19 cellular contexts compared by ENCODE assay signal in genomic region chr17:4512156-4513112, GRCh38. TPM values are rescaled to one million over a fixed set of nuclear protein-coding genes. Genes with fewer than 3 reads are reported as not detected.
"Had no signal": no experiment of that assay in that cellular context is flagged by ENCODE, and none has a peak within 500 bp of the region (broad histone marks: within the 10 kb centered on the region; RNA-seq: fewer than 3 reads in every experiment).

No MANE protein-coding gene starts in this region.

- H3K27me3 ChIP-seq: esophagus squamous epithelium, thyroid gland, vagina had no signal

- DNase-seq: activated CD4-positive, alpha-beta T cell treated with anti-CD3 and anti-CD28 coated beads for 1 hour; activated CD4-positive, alpha-beta T cell treated with anti-CD3 and anti-CD28 coated beads, Interleukin-2, amount 50 U/mL, for 48 hours; activated naive CD4-positive, alpha-beta T cell treated with anti-CD3 and anti-CD28 coated beads, Interleukin-2, amount 10 ng/mL, durations not matched to agents 7 days and 5 days; central memory CD4-positive, alpha-beta T cell; effector CD8-positive, alpha-beta T cell; esophagus squamous epithelium; hypothalamus; mesendoderm; stimulated activated CD4-positive, alpha-beta T cell treated with anti-CD3 and anti-CD28 coated beads, Interleukin-12 subunit alpha, Interleukin-12 subunit beta, amount 100 ng/mL, for 4 hours; stimulated activated CD4-positive, alpha-beta T cell treated with anti-CD3 and anti-CD28 coated beads, Interleukin-2, amount 100 ng/mL, for 24 hours; T-cell; thyroid gland had no signal

- H3K9me3 ChIP-seq: esophagus squamous epithelium, thyroid gland, vagina had no signal

- FAIRE-seq: endothelial cell of umbilical vein had no signal

- H3K27ac ChIP-seq: vagina had no signal

- H3K36me3 ChIP-seq: esophagus squamous epithelium, thyroid gland, vagina had no signal

- H3K4me3 ChIP-seq: coronary artery, esophagus squamous epithelium, thyroid gland, vagina had no signal

RNA-seq across cellular contexts. Expression of gene SPNS2, which starts 13.8 kb away (rescaled TPM):
- total RNA-seq: natural killer cell treated with Interleukin-12 subunit alpha and Interleukin-12 subunit beta and Interleukin-15 and Interleukin-18, amount 100 ng/mL, for 72 hours had no signal

RNA-seq across cellular contexts. Expression of gene GGT6, which starts 47.9 kb away (rescaled TPM):
- total RNA-seq: activated T-helper 17 cell treated with anti-CD3 and anti-CD28 coated beads, Interleukin-2, amount 50 U/mL, for 72 hours; endothelial cell of umbilical vein; fibroblast of villous mesenchyme; natural killer cell treated with Interleukin-12 subunit alpha and Interleukin-12 subunit beta and Interleukin-15 and Interleukin-18, amount 100 ng/mL, for 72 hours; pulmonary artery endothelial cell; T-cell had no signal
- polyA plus RNA-seq: endothelial cell of umbilical vein had no signal
